Comparison of ENCODE assay signal across 11 cellular contexts in genomic region chr3:143060906-143061305, GRCh38. TPM values are rescaled to one million over a fixed set of nuclear protein-coding genes. Genes with fewer than 3 reads are reported as not detected.
DNase-seq lines count a peak whose midpoint lies in the region; ATAC-seq lines count a peak whose summit lies in the region.
"Had no signal": no experiment of that assay in that cellular context is flagged by ENCODE, and none has a peak within 500 bp of the region (broad histone marks: within the 10 kb centered on the region; RNA-seq: fewer than 3 reads in every experiment).

No MANE protein-coding gene starts in this region.

- H3K27me3 Mint-ChIP-seq in activated naive CD4-positive, alpha-beta T cell treated with anti-CD3 and anti-CD28 coated beads, Interleukin-2, amount 10 ng/mL, durations not matched to agents 7 days and 5 days: no peaks in the 10 kb centered on the region

- CTCF ChIA-PET in activated naive CD4-positive, alpha-beta T cell treated with anti-CD3 and anti-CD28 coated beads, Interleukin-2, amount 10 ng/mL, durations not matched to agents 7 days and 5 days (lab: Charles Lee): no interaction called here

- H3K9me3 ChIP-seq in SJCRH30 (replicated peaks): no peaks in the 10 kb centered on the region

- peaks cover 33% of the 10 kb centered on the region for H3K36me3 ChIP-seq in SJCRH30
- 0 out of 2 replicates have a peak, but pooled peaks cover 1% of the 10 kb centered on the region for H3K36me3 ChIP-seq in H7 (replicated peaks; ENCODE audit: control insufficient read depth, insufficient read depth, low read length)

- peak; percentile 96 to 98 for ATAC-seq in activated naive CD4-positive, alpha-beta T cell treated with anti-CD3 and anti-CD28 coated beads, Interleukin-2, amount 50 U/mL, for 72 hours
- ATAC-seq in HG02884 (IDR thresholded peaks at IDR 0.05; ENCODE audit: unreplicated experiment): peak; percentile 99

- H3K27ac Mint-ChIP-seq in activated naive CD4-positive, alpha-beta T cell treated with anti-CD3 and anti-CD28 coated beads, Interleukin-2, amount 50 U/mL, for 72 hours: peak overlapping the region in 1 of 2 donors; percentile 9
- H3K27ac Mint-ChIP-seq in activated naive CD4-positive, alpha-beta T cell treated with anti-CD3 and anti-CD28 coated beads, Interleukin-2, amount 10 ng/mL, durations not matched to agents 7 days and 5 days: no peak overlapping the region

- no peaks in the 10 kb centered on the region for H3K27me3 ChIP-seq in SJCRH30
- H3K27me3 ChIP-seq in H7 (ENCODE audit: control insufficient read depth, insufficient read depth, low read length): no peaks in the 10 kb centered on the region

- H3K4me3 Mint-ChIP-seq in activated naive CD4-positive, alpha-beta T cell treated with anti-CD3 and anti-CD28 coated beads, Interleukin-2, amount 10 ng/mL, durations not matched to agents 7 days and 5 days: no peak overlapping the region

- peaks cover 19% of the 10 kb centered on the region for H3K4me1 Mint-ChIP-seq in activated naive CD4-positive, alpha-beta T cell treated with anti-CD3 and anti-CD28 coated beads, Interleukin-2, amount 10 ng/mL, durations not matched to agents 7 days and 5 days

- H3K4me3 ChIP-seq in SJCRH30 (no peak overlapping the region), H7 (ENCODE audit: insufficient read depth, low read depth, low read length) (no peak overlapping the region)

- H3K36me3 Mint-ChIP-seq in activated naive CD4-positive, alpha-beta T cell treated with anti-CD3 and anti-CD28 coated beads, Interleukin-2, amount 50 U/mL, for 72 hours: peaks cover 0 to 26% of the 10 kb centered on the region in 2 donors
- peaks cover 42% of the 10 kb centered on the region for H3K36me3 Mint-ChIP-seq in activated naive CD4-positive, alpha-beta T cell treated with anti-CD3 and anti-CD28 coated beads, Interleukin-2, amount 10 ng/mL, durations not matched to agents 7 days and 5 days

- H3K4me1 ChIP-seq in SJCRH30: no peaks in the 10 kb centered on the region

- DNase-seq in activated naive CD4-positive, alpha-beta T cell treated with anti-CD3 and anti-CD28 coated beads, Interleukin-2, amount 50 U/mL, for 72 hours (ENCODE audit: low spot score in 2 of 2): no peak
- no peak for DNase-seq in activated naive CD4-positive, alpha-beta T cell treated with anti-CD3 and anti-CD28 coated beads, Interleukin-2, amount 10 ng/mL, durations not matched to agents 7 days and 5 days
- DNase-seq in NOMO-1 treated with DMSO at 0.1 percent for 48 hours (lab: John Stamatoyannopoulos, UW; ENCODE audit: unreplicated experiment): peak; percentile 89
- DNase-seq in NCI-H524 (lab: John Stamatoyannopoulos, UW): no peak
- DNase-seq in HuH-7 (ENCODE audit: low spot score): no peak
- DNase-seq in SJCRH30: no peak
- DNase-seq in H7: no peak
- DNase-seq: activated naive CD4-positive, alpha-beta T cell treated with Interleukin-2 at 50 U/mL for 16 hours; nucleus accumbens had no signal

- no peaks in the 10 kb centered on the region for H3K9me3 Mint-ChIP-seq in activated naive CD4-positive, alpha-beta T cell treated with anti-CD3 and anti-CD28 coated beads, Interleukin-2, amount 50 U/mL, for 72 hours
- H3K9me3 Mint-ChIP-seq in activated naive CD4-positive, alpha-beta T cell treated with anti-CD3 and anti-CD28 coated beads, Interleukin-2, amount 10 ng/mL, durations not matched to agents 7 days and 5 days: no peaks in the 10 kb centered on the region

- no peak overlapping the region for H3K27ac ChIP-seq in SJCRH30
- H3K27ac ChIP-seq: HL-60 had no signal

RNA-seq across cellular contexts. Expression of gene CHST2, which starts 58.7 kb away (rescaled TPM):
- 1 to 10 TPM; 1.9 to 8.0 TPM for total RNA-seq in activated naive CD4-positive, alpha-beta T cell treated with anti-CD3 and anti-CD28 coated beads, Interleukin-2, amount 50 U/mL, for 72 hours
- 2.3 and 2.6 TPM in 2 replicates for total RNA-seq in SJCRH30 (2014; rRNA removed; shearing (Covaris generic))
- total RNA-seq in H7 (2014; rRNA removed; shearing (Covaris generic)): 99.4 and 122 TPM in 2 replicates

RNA-seq across cellular contexts. Expression of gene U2SURP, which starts 59.5 kb away (rescaled TPM):
- 100 to 1,000 TPM; 142 to 183 TPM for total RNA-seq in activated naive CD4-positive, alpha-beta T cell treated with anti-CD3 and anti-CD28 coated beads, Interleukin-2, amount 50 U/mL, for 72 hours
- 139 and 177 TPM in 2 replicates for total RNA-seq in SJCRH30 (2014; rRNA removed; shearing (Covaris generic))
- 110 and 139 TPM in 2 replicates for total RNA-seq in H7 (2014; rRNA removed; shearing (Covaris generic))

Comparison
In these comparisons a context has a peak if more than half of its experiments do, and no peak if none do; other contexts are left out.
1. RNA of gene CHST2, which starts 58.7 kb away (total RNA-seq): 99.4 to 122 TPM in H7; 1.9 to 8.0 TPM in activated naive CD4-positive, alpha-beta T cell treated with anti-CD3 and anti-CD28 coated beads, Interleukin-2, amount 50 U/mL, for 72 hours and 2.3 to 2.6 TPM in SJCRH30; every median in the first group is over 10 times any median in the second.